ENCODE assay signal across 3 cellular contexts in genomic region chr12:122155705-122156104, GRCh38.
TF ChIP-seq lines count a peak whose summit lies in the region.

No MANE protein-coding gene starts in this region.

TF ChIP-seq in HEK293T, 16 proteins besides CTCF, POLR2A, EP300 and RAD21:
- TF ChIP-seq PKNOX1 (IDR thresholded peaks at IDR 0.05) = peak; percentile 73; the same call in 1 of the 2 replicates
- TF ChIP-seq L3MBTL2 (conservative IDR thresholded peaks at IDR 0.05) = no peak
- TF ChIP-seq SUZ12 (IDR thresholded peaks at IDR 0.05) = no peak
- no peak for TF ChIP-seq FOXA1 (IDR thresholded peaks at IDR 0.05)

TF ChIP-seq in SK-N-SH, 30 proteins besides CTCF, POLR2A, EP300 and RAD21:
- TF ChIP-seq REST (IDR thresholded peaks at IDR 0.05; ENCODE audit: low read depth, low read length) = no peak
- TF ChIP-seq, protein P1, sequence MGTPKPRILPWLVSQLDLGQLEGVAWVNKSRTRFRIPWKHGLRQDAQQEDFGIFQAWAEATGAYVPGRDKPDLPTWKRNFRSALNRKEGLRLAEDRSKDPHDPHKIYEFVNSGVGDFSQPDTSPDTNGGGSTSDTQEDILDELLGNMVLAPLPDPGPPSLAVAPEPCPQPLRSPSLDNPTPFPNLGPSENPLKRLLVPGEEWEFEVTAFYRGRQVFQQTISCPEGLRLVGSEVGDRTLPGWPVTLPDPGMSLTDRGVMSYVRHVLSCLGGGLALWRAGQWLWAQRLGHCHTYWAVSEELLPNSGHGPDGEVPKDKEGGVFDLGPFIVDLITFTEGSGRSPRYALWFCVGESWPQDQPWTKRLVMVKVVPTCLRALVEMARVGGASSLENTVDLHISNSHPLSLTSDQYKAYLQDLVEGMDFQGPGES (IDR thresholded peaks at IDR 0.05; ENCODE audit: low read depth, low read length) = no peak
- TF ChIP-seq MEF2A (IDR thresholded peaks at IDR 0.05; ENCODE audit: borderline replicate concordance, low read depth) = no peak
- no peak for TF ChIP-seq SMC3 (IDR thresholded peaks at IDR 0.05; ENCODE audit: low read depth, low read length)
- no peak for TF ChIP-seq FOXM1 (IDR thresholded peaks at IDR 0.05; ENCODE audit: low read depth)
- no peak for TF ChIP-seq JUND (IDR thresholded peaks at IDR 0.05)
- TF ChIP-seq GATA2 (CRISPR knock-in tag; IDR thresholded peaks at IDR 0.05) = peak; percentile 99
- TF ChIP-seq, protein P2, sequence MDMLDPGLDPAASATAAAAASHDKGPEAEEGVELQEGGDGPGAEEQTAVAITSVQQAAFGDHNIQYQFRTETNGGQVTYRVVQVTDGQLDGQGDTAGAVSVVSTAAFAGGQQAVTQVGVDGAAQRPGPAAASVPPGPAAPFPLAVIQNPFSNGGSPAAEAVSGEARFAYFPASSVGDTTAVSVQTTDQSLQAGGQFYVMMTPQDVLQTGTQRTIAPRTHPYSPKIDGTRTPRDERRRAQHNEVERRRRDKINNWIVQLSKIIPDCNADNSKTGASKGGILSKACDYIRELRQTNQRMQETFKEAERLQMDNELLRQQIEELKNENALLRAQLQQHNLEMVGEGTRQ (IDR thresholded peaks at IDR 0.05; ENCODE audit: borderline replicate concordance, low read depth, low read length) = no peak
- no peak for TF ChIP-seq ELF1 (IDR thresholded peaks at IDR 0.05)
- TF ChIP-seq POLR2AphosphoS5 (IDR thresholded peaks at IDR 0.05; ENCODE audit: low read depth, low read length) = no peak
- no peak for TF ChIP-seq RFX5 (IDR thresholded peaks at IDR 0.05; ENCODE audit: low read length)
- no peak for TF ChIP-seq NRF1 (IDR thresholded peaks at IDR 0.05; ENCODE audit: low read depth, low read length)
- no peak for TF ChIP-seq SIN3A (IDR thresholded peaks at IDR 0.05; ENCODE audit: borderline replicate concordance, low read depth, low read length)
- TF ChIP-seq MXI1 (IDR thresholded peaks at IDR 0.05; ENCODE audit: low read depth, low read length) = peak; percentile 60; the same call in 1 of the 2 replicates
- no peak; the same call in 1 of the 2 replicates for TF ChIP-seq TCF12 (IDR thresholded peaks at IDR 0.05)
- no peak for TF ChIP-seq GABPA (IDR thresholded peaks at IDR 0.05; ENCODE audit: low read depth)
- TF ChIP-seq FOXJ3 (CRISPR knock-in tag; IDR thresholded peaks at IDR 0.05) = peak; percentile 90
- peak; percentile 96; the same call in 1 of the 2 replicates for TF ChIP-seq RCOR1 (IDR thresholded peaks at IDR 0.05; ENCODE audit: low read length)
- TF ChIP-seq USF1 (IDR thresholded peaks at IDR 0.05; ENCODE audit: borderline replicate concordance, low read depth) = no peak
- no peak for TF ChIP-seq RXRA (IDR thresholded peaks at IDR 0.05; ENCODE audit: borderline replicate concordance, low read depth)
- TF ChIP-seq FOSL2 (IDR thresholded peaks at IDR 0.05; ENCODE audit: borderline replicate concordance, low read depth) = no peak
- no peak for TF ChIP-seq CHD2 (IDR thresholded peaks at IDR 0.05; ENCODE audit: low read length, partially characterized antibody)

TF ChIP-seq in WTC11, 78 proteins besides CTCF, POLR2A, EP300 and RAD21 (continued from another document):
- TF ChIP-seq, protein P3, sequence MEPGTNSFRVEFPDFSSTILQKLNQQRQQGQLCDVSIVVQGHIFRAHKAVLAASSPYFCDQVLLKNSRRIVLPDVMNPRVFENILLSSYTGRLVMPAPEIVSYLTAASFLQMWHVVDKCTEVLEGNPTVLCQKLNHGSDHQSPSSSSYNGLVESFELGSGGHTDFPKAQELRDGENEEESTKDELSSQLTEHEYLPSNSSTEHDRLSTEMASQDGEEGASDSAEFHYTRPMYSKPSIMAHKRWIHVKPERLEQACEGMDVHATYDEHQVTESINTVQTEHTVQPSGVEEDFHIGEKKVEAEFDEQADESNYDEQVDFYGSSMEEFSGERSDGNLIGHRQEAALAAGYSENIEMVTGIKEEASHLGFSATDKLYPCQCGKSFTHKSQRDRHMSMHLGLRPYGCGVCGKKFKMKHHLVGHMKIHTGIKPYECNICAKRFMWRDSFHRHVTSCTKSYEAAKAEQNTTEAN (CRISPR knock-in tag; IDR thresholded peaks at IDR 0.05) = no peak
- no peak for TF ChIP-seq NR1H2 (CRISPR knock-in tag; IDR thresholded peaks at IDR 0.05)
- no peak for TF ChIP-seq ZNF219 (CRISPR knock-in tag; IDR thresholded peaks at IDR 0.05; ENCODE audit: borderline replicate concordance)
- TF ChIP-seq, protein P4, sequence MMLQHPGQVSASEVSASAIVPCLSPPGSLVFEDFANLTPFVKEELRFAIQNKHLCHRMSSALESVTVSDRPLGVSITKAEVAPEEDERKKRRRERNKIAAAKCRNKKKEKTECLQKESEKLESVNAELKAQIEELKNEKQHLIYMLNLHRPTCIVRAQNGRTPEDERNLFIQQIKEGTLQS (CRISPR knock-in tag; conservative IDR thresholded peaks at IDR 0.05) = no peak
- TF ChIP-seq RORB (CRISPR knock-in tag; IDR thresholded peaks at IDR 0.05) = no peak
- TF ChIP-seq ZNF416 (CRISPR knock-in tag; IDR thresholded peaks at IDR 0.05) = no peak
- no peak for TF ChIP-seq PREB (CRISPR knock-in tag; IDR thresholded peaks at IDR 0.05; ENCODE audit: borderline replicate concordance)
- TF ChIP-seq, protein P5, sequence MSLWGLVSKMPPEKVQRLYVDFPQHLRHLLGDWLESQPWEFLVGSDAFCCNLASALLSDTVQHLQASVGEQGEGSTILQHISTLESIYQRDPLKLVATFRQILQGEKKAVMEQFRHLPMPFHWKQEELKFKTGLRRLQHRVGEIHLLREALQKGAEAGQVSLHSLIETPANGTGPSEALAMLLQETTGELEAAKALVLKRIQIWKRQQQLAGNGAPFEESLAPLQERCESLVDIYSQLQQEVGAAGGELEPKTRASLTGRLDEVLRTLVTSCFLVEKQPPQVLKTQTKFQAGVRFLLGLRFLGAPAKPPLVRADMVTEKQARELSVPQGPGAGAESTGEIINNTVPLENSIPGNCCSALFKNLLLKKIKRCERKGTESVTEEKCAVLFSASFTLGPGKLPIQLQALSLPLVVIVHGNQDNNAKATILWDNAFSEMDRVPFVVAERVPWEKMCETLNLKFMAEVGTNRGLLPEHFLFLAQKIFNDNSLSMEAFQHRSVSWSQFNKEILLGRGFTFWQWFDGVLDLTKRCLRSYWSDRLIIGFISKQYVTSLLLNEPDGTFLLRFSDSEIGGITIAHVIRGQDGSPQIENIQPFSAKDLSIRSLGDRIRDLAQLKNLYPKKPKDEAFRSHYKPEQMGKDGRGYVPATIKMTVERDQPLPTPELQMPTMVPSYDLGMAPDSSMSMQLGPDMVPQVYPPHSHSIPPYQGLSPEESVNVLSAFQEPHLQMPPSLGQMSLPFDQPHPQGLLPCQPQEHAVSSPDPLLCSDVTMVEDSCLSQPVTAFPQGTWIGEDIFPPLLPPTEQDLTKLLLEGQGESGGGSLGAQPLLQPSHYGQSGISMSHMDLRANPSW (CRISPR knock-in tag; conservative IDR thresholded peaks at IDR 0.05; ENCODE audit: low read depth) = no peak
- no peak for TF ChIP-seq NR3C1 (CRISPR knock-in tag; conservative IDR thresholded peaks at IDR 0.05; ENCODE audit: low read depth)
- TF ChIP-seq PRDM15 (CRISPR knock-in tag; IDR thresholded peaks at IDR 0.05) = no peak
- no peak for TF ChIP-seq CBFB (CRISPR knock-in tag; IDR thresholded peaks at IDR 0.05; ENCODE audit: low read depth)
- no peak for TF ChIP-seq NR2C2 (CRISPR knock-in tag; IDR thresholded peaks at IDR 0.05)
TF ChIP-seq in WTC11: peak in this region for 0.
